Comparison of ENCODE assay signal across 15 cellular contexts in the genomic region with DNA sequence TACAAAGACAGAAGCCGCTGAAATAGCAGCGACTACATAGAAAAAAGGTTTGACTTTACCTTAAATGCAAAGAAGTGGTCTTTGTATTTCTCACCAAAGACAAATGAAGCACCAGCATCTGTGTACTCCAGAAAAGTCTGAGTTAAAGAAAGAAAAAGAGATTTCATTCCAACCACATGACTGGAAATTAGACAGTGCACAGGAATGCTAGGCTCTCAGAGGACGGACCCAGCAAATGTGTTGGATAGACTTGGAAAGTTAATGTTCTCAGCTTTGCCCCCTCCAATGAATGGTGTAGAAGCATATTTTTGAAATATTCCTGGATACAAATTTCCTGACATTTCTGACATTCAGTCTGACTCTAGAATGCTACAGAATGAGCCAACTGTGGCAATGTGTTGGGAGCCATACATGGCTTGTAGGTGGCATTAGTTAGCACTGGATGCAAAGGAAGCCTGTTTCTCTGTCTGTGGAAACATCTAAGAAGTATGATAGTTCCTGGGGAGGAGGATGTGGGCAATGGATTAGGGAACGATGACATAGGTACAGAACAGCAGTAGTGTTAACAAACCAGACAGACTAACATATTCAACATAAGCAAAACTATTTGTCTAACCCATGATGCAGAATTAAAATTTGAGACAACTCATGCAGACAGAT. TPM values are rescaled to one million over a fixed set of nuclear protein-coding genes. Genes with fewer than 3 reads are reported as not detected.
A peak's percentile ranks its signal among the peaks of the same experiment; 100 is the strongest.
DNase-seq lines count a peak whose midpoint lies in the region; ATAC-seq and TF ChIP-seq lines count a peak whose summit lies in the region.
"Had no signal": no experiment of that assay in that cellular context is flagged by ENCODE, and none has a peak within 500 bp of the region (broad histone marks: within the 10 kb centered on the region; RNA-seq: fewer than 3 reads in every experiment).

No MANE protein-coding gene starts in this region.

- H4K20me1 ChIP-seq in IMR-90 (ENCODE audit: insufficient read depth, low read length): no peaks in the 10 kb centered on the region

- POLR2A ChIA-PET in IMR-90 (lab: Charles Lee; ENCODE audit: unreplicated experiment): interaction anchor here (1.3 kb wide), 1 partner anchor 18 kb away, joined by 3 read pairs; no protein-coding TSS in a partner anchor

- peak overlapping the region; percentile 98 for H3K14ac ChIP-seq in IMR-90 (replicated peaks; ENCODE audit: low read depth, low read length)

- H3K4me3 ChIP-seq in IMR-90 (ENCODE audit: insufficient read depth, low read depth, low read length): no peak overlapping the region
- no peak overlapping the region for H3K4me3 ChIP-seq in astrocyte of the spinal cord (ENCODE audit: low read depth, low read length)
- no peak overlapping the region for H3K4me3 ChIP-seq in heart left ventricle
- H3K4me3 ChIP-seq: GM23338, left ventricle myocardium inferior, MG63, suprapubic skin had no signal

- BruUV-seq in IMR-90 (replicated peaks; lab: Mats Ljungman, UMichigan): no TSS peak

- peak overlapping the region; percentile 89 for H3K23ac ChIP-seq in IMR-90 (ENCODE audit: low read depth, low read length)

- peak overlapping the region; percentile 99 for H4K91ac ChIP-seq in IMR-90 (ENCODE audit: insufficient read depth, low read depth, low read length)

- peak overlapping the region; percentile 98; the same call in 1 of the 2 replicates for H2AK5ac ChIP-seq in IMR-90 (ENCODE audit: low read depth, low read length)

- no peak for TF ChIP-seq POLR2A in IMR-90 (IDR thresholded peaks at IDR 0.05; ENCODE audit: low read depth, low read length)
- TF ChIP-seq POLR2A in heart left ventricle (IDR thresholded peaks at IDR 0.05): no peak

- TF ChIP-seq RAD21 in IMR-90 (IDR thresholded peaks at IDR 0.05; ENCODE audit: low read length): no peak

- peak overlapping the region; percentile 99 for H2BK120ac ChIP-seq in IMR-90 (ENCODE audit: low read depth, low read length)

- peak; percentile 83 for DNase-seq in EL
- peak; percentile 84 for DNase-seq in IMR-90
- DNase-seq in astrocyte of the spinal cord (ENCODE audit: low read depth, low spot score): peak; percentile 62
- DNase-seq in myocyte (ENCODE audit: low read depth): peak; percentile 30
- DNase-seq in SW480 (ENCODE audit: low spot score): no peak
- DNase-seq in heart left ventricle: no peak
- DNase-seq: head of caudate nucleus, left ventricle myocardium inferior, MG63, NCI-H2171 had no signal

- H2BK15ac ChIP-seq in IMR-90 (ENCODE audit: low read depth, low read length): peak overlapping the region; percentile 98; the same call in 2 of the 3 replicates

- H3K9me1 ChIP-seq in IMR-90 (ENCODE audit: insufficient read depth, low read length): peaks cover 7% of the 10 kb centered on the region

- H4K8ac ChIP-seq in IMR-90 (ENCODE audit: low read depth in 2 of 2, low read length in 2 of 2): peak overlapping the region; percentile 92 to 96

- H3K27ac ChIP-seq in IMR-90 (ENCODE audit: insufficient read depth, low read length): peak overlapping the region; percentile 94
- peak overlapping the region in 1 of 12 donors; percentile 81 for H3K27ac ChIP-seq in heart left ventricle
- H3K27ac ChIP-seq: left ventricle myocardium inferior, suprapubic skin had no signal

- H3K56ac ChIP-seq in IMR-90 (ENCODE audit: extremely low read depth, insufficient read depth, low read length): peak overlapping the region; percentile 77; the same call in 1 of the 2 replicates

- no peak for TF ChIP-seq CTCF in IMR-90 (conservative IDR thresholded peaks at IDR 0.05; ENCODE audit: low read depth, low read length)
- no peak for TF ChIP-seq CTCF in astrocyte of the spinal cord (IDR thresholded peaks at IDR 0.05; ENCODE audit: low read depth, low read length)
- no peak for TF ChIP-seq CTCF in heart left ventricle (IDR thresholded peaks at IDR 0.05)

- peak overlapping the region; percentile 79; the same call in 1 of the 2 replicates for H3K4me2 ChIP-seq in IMR-90 (ENCODE audit: low read depth, low read length)
- H3K4me2 ChIP-seq: GM23338 had no signal

- H4K5ac ChIP-seq in IMR-90 (ENCODE audit: low read depth, low read length): peak overlapping the region; percentile 99; the same call in 1 of the 2 replicates

- H3K4me1 ChIP-seq in IMR-90 (ENCODE audit: control insufficient read depth, insufficient read depth, low read length): peaks cover 20% of the 10 kb centered on the region
- H3K4me1 ChIP-seq in heart left ventricle: peaks cover 0 to 47% (median 0%) of the 10 kb centered on the region in 12 donors
- H3K4me1 ChIP-seq: left ventricle myocardium inferior, suprapubic skin had no signal

- H3K27me3 ChIP-seq in IMR-90 (ENCODE audit: control insufficient read depth, insufficient read depth, low read length): no peaks in the 10 kb centered on the region
- H3K27me3 ChIP-seq in heart left ventricle: no peaks in the 10 kb centered on the region
- H3K27me3 ChIP-seq: MG63, suprapubic skin had no signal

- no CpG with 5 or more reads among the region's 4 CpGs for WGBS in IMR-90 (ENCODE audit: extremely low coverage in 2 of 2, insufficient read length in 1 of 2), 2 experiments
- WGBS in heart left ventricle, 4 donors: 89 to 95% (median 91%) methylated on average over 4 of the region's 4 CpGs

- H3K18ac ChIP-seq in IMR-90 (ENCODE audit: low read depth, low read length): peak overlapping the region; percentile 100

- intact Hi-C loops in IMR-90 (cut with micrococcal nuclease) (no loop called here), heart left ventricle (cut with DNase I) (no loop called here)

- H3K79me1 ChIP-seq in IMR-90 (ENCODE audit: low read depth in 1 of 2, low read length in 2 of 2): peaks cover 0 to 4% of the 10 kb centered on the region in 2 experiments; a peak in 1 of 4 replicates

- in situ Hi-C loops in IMR-90 (cut with MboI; ENCODE audit: low sequenced_read_pairs) (no loop called here), astrocyte of the spinal cord (cut with HindIII; ENCODE audit: low sequenced_read_pairs) (no loop called here)

- H3K36me3 ChIP-seq in IMR-90 (ENCODE audit: control insufficient read depth, insufficient read depth, low read length) (no peaks in the 10 kb centered on the region), heart left ventricle (no peaks in the 10 kb centered on the region)
- H3K36me3 ChIP-seq: left ventricle myocardium inferior, MG63, suprapubic skin had no signal

- dilution Hi-C loops in IMR-90 (cut with HindIII; ENCODE audit: low sequenced_read_pairs, unreplicated experiment): no loop called here

- H2AK9ac ChIP-seq in IMR-90 (replicated peaks; ENCODE audit: low read depth, low read length, poor library complexity): no peak overlapping the region

- CTCF ChIA-PET in IMR-90 (lab: Yijun Ruan, JAX): no interaction called here

- peak overlapping the region; percentile 97 for H2BK5ac ChIP-seq in IMR-90 (ENCODE audit: low read depth, low read length, poor library complexity, severe bottlenecking)

- ATAC-seq in IMR-90 (ENCODE audit: low read depth): peak; percentile 82
- ATAC-seq in GM21528 (IDR thresholded peaks at IDR 0.05; ENCODE audit: low FRiP score, unreplicated experiment): no peak
- no peak for ATAC-seq in heart left ventricle
- ATAC-seq: sciatic nerve had no signal

- H3K4ac ChIP-seq in IMR-90 (ENCODE audit: low read depth, low read length): peak overlapping the region; percentile 98

- peak overlapping the region; percentile 99 for H2BK20ac ChIP-seq in IMR-90 (ENCODE audit: low read depth, low read length)

- H3K9me3 ChIP-seq in IMR-90 (ENCODE audit: control insufficient read depth, insufficient read depth, low read length): no peaks in the 10 kb centered on the region
- no peaks in the 10 kb centered on the region for H3K9me3 ChIP-seq in heart left ventricle
- H3K9me3 ChIP-seq: left ventricle myocardium inferior, MG63, suprapubic skin had no signal

- peak overlapping the region; percentile 64 for H2AFZ ChIP-seq in IMR-90 (replicated peaks; ENCODE audit: low read length, poor library complexity)

- H3K9ac ChIP-seq in IMR-90 (ENCODE audit: low read depth, low read length): no peak overlapping the region; the same call in 1 of the 2 replicates

TF ChIP-seq in IMR-90, 13 proteins besides CTCF, POLR2A, EP300 and RAD21:
- no peak for TF ChIP-seq MAZ (IDR thresholded peaks at IDR 0.05; ENCODE audit: borderline replicate concordance, low read depth, low read length)
- TF ChIP-seq, protein P1, sequence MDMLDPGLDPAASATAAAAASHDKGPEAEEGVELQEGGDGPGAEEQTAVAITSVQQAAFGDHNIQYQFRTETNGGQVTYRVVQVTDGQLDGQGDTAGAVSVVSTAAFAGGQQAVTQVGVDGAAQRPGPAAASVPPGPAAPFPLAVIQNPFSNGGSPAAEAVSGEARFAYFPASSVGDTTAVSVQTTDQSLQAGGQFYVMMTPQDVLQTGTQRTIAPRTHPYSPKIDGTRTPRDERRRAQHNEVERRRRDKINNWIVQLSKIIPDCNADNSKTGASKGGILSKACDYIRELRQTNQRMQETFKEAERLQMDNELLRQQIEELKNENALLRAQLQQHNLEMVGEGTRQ (IDR thresholded peaks at IDR 0.05; ENCODE audit: low read depth, low read length): peak; percentile 34; the same call in 1 of the 2 replicates

RNA-seq across cellular contexts. Expression of a gene that starts 43.3 kb away (rescaled TPM):
- 1.9 and 2.2 TPM in 2 replicates for total RNA-seq in IMR-90 (2012; rRNA removed)
- 1.0 and 1.1 TPM in 2 replicates for polyA plus RNA-seq in IMR-90 (2012; rRNA removed)
- polyA plus RNA-seq in IMR-90 (2012; cell fraction: cytosol; rRNA removed): 0.33 and 0.38 TPM in 2 replicates
- 0.27 and 1.1 TPM in 2 replicates for polyA plus RNA-seq in IMR-90 (2012; cell fraction: nucleus; rRNA removed; ENCODE audit: low replicate concordance)
- 0.05 and 0.08 TPM in 2 replicates for total RNA-seq in myocyte
- 0.15 TPM for polyA plus RNA-seq in myocyte (2012)
- 1 to 10 TPM in 1 of 9 donors, under 1 TPM in 7, not detected in 1; 0.10 to 5.7 (median 0.22) TPM for total RNA-seq in heart left ventricle
- under 1 TPM; 0.04 TPM for polyA plus RNA-seq in heart left ventricle
- total RNA-seq: GM23338, neural crest cell had no signal
- polyA plus RNA-seq: GM23338 had no signal

Comparison
In these comparisons a context has a peak if more than half of its experiments do, and no peak if none do; other contexts are left out.
1. DNase-seq: peak in EL (single experiment), IMR-90 (single experiment), astrocyte of the spinal cord (single experiment) and myocyte (single experiment); none in SW480 (single experiment) and heart left ventricle (0 of 5).